In the genomic region with DNA sequence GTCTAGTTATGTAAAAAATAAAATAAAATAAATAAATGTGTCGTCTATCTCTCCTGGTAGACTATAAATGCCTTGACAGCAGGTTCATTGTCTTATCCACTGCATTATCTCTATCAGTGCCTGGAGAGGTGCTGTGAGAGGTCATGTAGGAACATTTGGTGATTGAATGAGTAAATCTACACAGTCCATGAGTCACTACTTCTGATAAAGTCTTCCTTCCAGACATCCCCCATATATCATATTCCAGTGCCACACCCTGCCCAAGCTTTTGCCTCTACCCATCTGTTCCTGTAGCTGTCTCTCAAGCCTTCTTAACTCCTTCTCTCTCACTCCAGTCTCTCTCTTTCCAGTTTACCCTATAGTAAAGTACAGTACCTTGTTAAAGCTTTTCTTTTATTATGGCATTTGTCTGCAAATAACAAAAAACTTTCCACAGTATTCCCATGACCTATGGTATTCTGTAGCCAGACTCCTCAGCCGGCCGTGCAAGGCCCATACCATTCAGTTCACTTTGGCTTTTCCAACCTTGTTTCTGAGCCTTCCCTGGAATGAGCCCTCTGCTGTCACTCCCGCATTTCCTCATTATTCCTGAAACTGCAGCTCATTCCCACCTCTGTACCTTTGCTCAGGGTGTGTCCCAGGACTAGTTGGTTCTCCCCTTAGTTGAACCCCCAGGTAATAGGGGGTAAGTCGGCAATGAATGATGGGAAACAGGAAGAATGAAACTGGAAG, we compare ENCODE assay signal across 12 cellular contexts. TPM values are rescaled to one million over a fixed set of nuclear protein-coding genes. Genes with fewer than 3 reads are reported as not detected.
DNase-seq lines count a peak whose midpoint lies in the region; ATAC-seq, FAIRE-seq and TF ChIP-seq lines count a peak whose summit lies in the region.
"Had no signal": no experiment of that assay in that cellular context is flagged by ENCODE, and none has a peak within 500 bp of the region (broad histone marks: within the 10 kb centered on the region; RNA-seq: fewer than 3 reads in every experiment).

No MANE protein-coding gene starts in this region.

- H3K27me3 Mint-ChIP-seq in memory B cell: no peaks in the 10 kb centered on the region
- H3K27me3 Mint-ChIP-seq in activated T-helper 2 cell treated with anti-CD3 and anti-CD28 coated beads, Interferon-gamma antibody, Interleukin-2, Interleukin-4, amounts not matched to agents 10 μg/mL and 5 μg/mL and 100 μg/mL, durations not matched to agents 14 hours and 24 hours and 36 hours (ENCODE audit: low read depth): no peaks in the 10 kb centered on the region
- H3K27me3 Mint-ChIP-seq in activated CD8-positive, alpha-beta T cell treated with anti-CD3 and anti-CD28 coated beads for 36 hours: no peaks in the 10 kb centered on the region

- peaks cover 1% of the 10 kb centered on the region for H3K9me3 Mint-ChIP-seq in memory B cell
- H3K9me3 Mint-ChIP-seq in activated T-helper 2 cell treated with anti-CD3 and anti-CD28 coated beads, Interferon-gamma antibody, Interleukin-2, Interleukin-4, amounts not matched to agents 10 μg/mL and 5 μg/mL and 100 μg/mL, durations not matched to agents 14 hours and 24 hours and 36 hours: peaks cover 9% of the 10 kb centered on the region
- H3K9me3 Mint-ChIP-seq in activated CD8-positive, alpha-beta T cell treated with anti-CD3 and anti-CD28 coated beads for 36 hours: peaks cover 6% of the 10 kb centered on the region

- H3K36me3 Mint-ChIP-seq in memory B cell: no peaks in the 10 kb centered on the region
- peaks cover 38% of the 10 kb centered on the region for H3K36me3 Mint-ChIP-seq in activated T-helper 2 cell treated with anti-CD3 and anti-CD28 coated beads, Interferon-gamma antibody, Interleukin-2, Interleukin-4, amounts not matched to agents 10 μg/mL and 5 μg/mL and 100 μg/mL, durations not matched to agents 14 hours and 24 hours and 36 hours (ENCODE audit: low read depth)
- peaks cover 2% of the 10 kb centered on the region for H3K36me3 Mint-ChIP-seq in activated CD8-positive, alpha-beta T cell treated with anti-CD3 and anti-CD28 coated beads for 36 hours (ENCODE audit: low read depth)

- H3K9me1 ChIP-seq in K562 (ENCODE audit: control insufficient read depth, insufficient read depth, low read length): no peaks in the 10 kb centered on the region

- H3K4me3 ChIP-seq in A549 (no peak overlapping the region), K562 (no peak overlapping the region)

- 5% methylated on average over 5 of the region's 5 CpGs for WGBS in A549 (ENCODE audit: missing lambda C conversion rate)
- WGBS in K562 (ENCODE audit: insufficient coverage, low coverage, missing lambda C conversion rate): 26% methylated on average over 5 of the region's 5 CpGs

- no peak for TF ChIP-seq POLR2A in A549 (IDR thresholded peaks at IDR 0.05; ENCODE audit: low read length)
- no peak for TF ChIP-seq POLR2A in K562 (conservative IDR thresholded peaks at IDR 0.05)

- no peak for TF ChIP-seq CTCF in A549 (IDR thresholded peaks at IDR 0.05)
- TF ChIP-seq CTCF in K562 (IDR thresholded peaks at IDR 0.05 in 2 of 3, conservative IDR thresholded peaks at IDR 0.05 in 1 of 3; ENCODE audit: insufficient read depth in 2 of 3, low read depth in 1 of 3, low read length in 3 of 3): no peak
- no peak for TF ChIP-seq CTCF in activated CD8-positive, alpha-beta T cell treated with anti-CD3 and anti-CD28 coated beads for 36 hours (IDR thresholded peaks at IDR 0.05)

- peak in 1 of 2 experiments; percentile 36; a peak in 2 of 5 replicates for TF ChIP-seq RAD21 in A549 (conservative IDR thresholded peaks at IDR 0.05 in 1 of 2, IDR thresholded peaks at IDR 0.05 in 1 of 2)
- TF ChIP-seq RAD21 in K562 (CRISPR knock-in tag; conservative IDR thresholded peaks at IDR 0.05 in 1 of 2, IDR thresholded peaks at IDR 0.05 in 1 of 2): no peak

- H3K4me3 Mint-ChIP-seq in memory B cell: no peak overlapping the region
- no peak overlapping the region for H3K4me3 Mint-ChIP-seq in activated T-helper 2 cell treated with anti-CD3 and anti-CD28 coated beads, Interferon-gamma antibody, Interleukin-2, Interleukin-4, amounts not matched to agents 10 μg/mL and 5 μg/mL and 100 μg/mL, durations not matched to agents 14 hours and 24 hours and 36 hours (ENCODE audit: low read depth)
- no peak overlapping the region for H3K4me3 Mint-ChIP-seq in activated CD8-positive, alpha-beta T cell treated with anti-CD3 and anti-CD28 coated beads for 36 hours

- intact Hi-C loops in K562 (cut with micrococcal nuclease): no loop called here
- intact Hi-C loops in activated T-helper 2 cell treated with anti-CD3 and anti-CD28 coated beads, Interferon-gamma antibody, Interleukin-2, Interleukin-4, amounts not matched to agents 10 μg/mL and 5 μg/mL and 100 μg/mL, durations not matched to agents 14 hours and 24 hours and 36 hours (cut with micrococcal nuclease): loop anchor here (10.0 kb wide), 2 partner anchors 355 to 725 kb away; no protein-coding TSS in a partner anchor
- intact Hi-C loops in activated CD8-positive, alpha-beta T cell treated with anti-CD3 and anti-CD28 coated beads for 36 hours (cut with micrococcal nuclease): no loop called here

- no peak overlapping the region for H3K9ac ChIP-seq in K562 (ENCODE audit: insufficient read depth in 1 of 2, low read depth in 2 of 2, low read length in 2 of 2)

- TF ChIP-seq EP300 in A549 (IDR thresholded peaks at IDR 0.05) (peak; percentile 75 to 90; a peak in 3 of 5 replicates), K562 (IDR thresholded peaks at IDR 0.05; ENCODE audit: low read length) (peak; percentile 17; the same call in 1 of the 2 replicates)

- in situ Hi-C loops in K562 (cut with MboI): no loop called here

- POLR2A ChIA-PET in A549 (lab: Yijun Ruan, JAX) (interaction anchor here (0.5 to 1.9 kb wide), 10 partner anchors 10 to 915 kb away, joined by 3 to 34 read pairs (median 4); a partner anchor contains a TSS), K562 (lab: Yijun Ruan, JAX) (interaction anchor here (0.5 to 2.6 kb wide), 5 partner anchors 11 to 66 kb away, joined by 3 to 11 read pairs (median 3); a partner anchor contains a TSS)
- POLR2A ChIA-PET in activated CD8-positive, alpha-beta T cell treated with anti-CD3 and anti-CD28 coated beads for 36 hours (lab: Charles Lee): no interaction called here

- ATAC-seq in A549 (peak; percentile 85 to 88), K562 (peak; percentile 76), memory B cell (ENCODE audit: low read depth) (no peak), GM18870 (IDR thresholded peaks at IDR 0.05; ENCODE audit: unreplicated experiment) (no peak)
- ATAC-seq in activated CD8-positive, alpha-beta T cell treated with anti-CD3 and anti-CD28 coated beads for 36 hours: no peak

- H3K4me1 ChIP-seq in A549: peaks cover 93% of the 10 kb centered on the region
- H3K4me1 ChIP-seq in K562 (replicated peaks in 1 of 2; ENCODE audit: control insufficient read depth in 2 of 2, insufficient read depth in 2 of 2, low read length in 2 of 2): peaks cover 0 to 16% of the 10 kb centered on the region in 2 experiments; a peak in 3 of 5 replicates

- H3K36me3 ChIP-seq in K562 (ENCODE audit: control insufficient read depth, insufficient read depth, low read length): no peaks in the 10 kb centered on the region

- H3K9me3 ChIP-seq in A549: no peaks in the 10 kb centered on the region
- H3K9me3 ChIP-seq in K562 (replicated peaks; ENCODE audit: control insufficient read depth, insufficient read depth, low read depth, low read length): no peaks in the 10 kb centered on the region

- DNase-seq in A549 (ENCODE audit: low read depth in 1 of 2, low spot score in 1 of 2): peak; percentile 95 to 97
- DNase-seq in LHCN-M2 (ENCODE audit: low read depth): peak; percentile 80
- DNase-seq in K562 (ENCODE audit: extremely low read depth in 1 of 4, low spot score in 3 of 4): peak in 3 of 4 experiments; percentile 27 to 58 (median 54)
- no peak for DNase-seq in memory B cell (ENCODE audit: low spot score in 2 of 2)
- no peak for DNase-seq in UCSD-AML1 (lab: John Stamatoyannopoulos, UW; ENCODE audit: unreplicated experiment)
- no peak for DNase-seq in activated T-helper 2 cell treated with anti-CD3 and anti-CD28 coated beads, Interferon-gamma antibody, Interleukin-2, Interleukin-4, amounts not matched to agents 10 μg/mL and 5 μg/mL and 100 μg/mL, durations not matched to agents 14 hours and 24 hours and 36 hours (ENCODE audit: low spot score)
- no peak for DNase-seq in activated CD8-positive, alpha-beta T cell treated with anti-CD3 and anti-CD28 coated beads for 36 hours
- DNase-seq: activated CD8-positive, alpha-beta memory T cell treated with anti-CD3 and anti-CD28 coated beads for 24 hours; aorta; NCI-H1436 treated with DMSO at 0.1 percent for 48 hours; SHP77 treated with DMSO at 0.1 percent for 48 hours had no signal

- H2AFZ ChIP-seq in K562 (ENCODE audit: low read depth, low read length): no peak overlapping the region

- H3K27me3 ChIP-seq in K562 (ENCODE audit: control insufficient read depth in 2 of 2, insufficient read depth in 2 of 2, low read length in 2 of 2): no peaks in the 10 kb centered on the region

- CTCF ChIA-PET in A549 (lab: Yijun Ruan, JAX): interaction anchor here (0.6 to 5.7 kb wide), 12 partner anchors 10 to 56 kb away, joined by 3 to 49 read pairs (median 4); no protein-coding TSS in a partner anchor
- CTCF ChIA-PET in K562 (lab: Yijun Ruan, JAX; ENCODE audit: low intra/inter-chr PET ratio): no interaction called here
- CTCF ChIA-PET in activated CD8-positive, alpha-beta T cell treated with anti-CD3 and anti-CD28 coated beads for 36 hours (lab: Charles Lee): interaction anchor here (1.2 to 1.4 kb wide), 2 partner anchors 37 to 55 kb away, joined by 4 to 6 read pairs; no protein-coding TSS in a partner anchor

- H3K79me2 ChIP-seq in K562 (ENCODE audit: control insufficient read depth, insufficient read depth, low read length): no peaks in the 10 kb centered on the region

- H4K20me1 ChIP-seq in K562 (replicated peaks; ENCODE audit: control insufficient read depth, insufficient read depth, low read length): no peaks in the 10 kb centered on the region

- H3K27ac Mint-ChIP-seq in memory B cell: peak overlapping the region; percentile 31
- H3K27ac Mint-ChIP-seq in activated T-helper 2 cell treated with anti-CD3 and anti-CD28 coated beads, Interferon-gamma antibody, Interleukin-2, Interleukin-4, amounts not matched to agents 10 μg/mL and 5 μg/mL and 100 μg/mL, durations not matched to agents 14 hours and 24 hours and 36 hours: no peak overlapping the region
- H3K27ac Mint-ChIP-seq in activated CD8-positive, alpha-beta T cell treated with anti-CD3 and anti-CD28 coated beads for 36 hours: no peak overlapping the region

- no TSS peak for BruUV-seq in K562 (replicated peaks; lab: Mats Ljungman, UMichigan)

- peak; percentile 49 for FAIRE-seq in A549 (lab: Jason Lieb, UNC)
- peak; percentile 23 for FAIRE-seq in K562 (lab: Jason Lieb, UNC)

- H3K4me2 ChIP-seq in A549: peak overlapping the region; percentile 75
- no peak overlapping the region for H3K4me2 ChIP-seq in K562 (ENCODE audit: insufficient read depth, low read length)

- peaks cover 35% of the 10 kb centered on the region for H3K4me1 Mint-ChIP-seq in memory B cell
- H3K4me1 Mint-ChIP-seq in activated T-helper 2 cell treated with anti-CD3 and anti-CD28 coated beads, Interferon-gamma antibody, Interleukin-2, Interleukin-4, amounts not matched to agents 10 μg/mL and 5 μg/mL and 100 μg/mL, durations not matched to agents 14 hours and 24 hours and 36 hours (ENCODE audit: low read depth): peaks cover 27% of the 10 kb centered on the region
- H3K4me1 Mint-ChIP-seq in activated CD8-positive, alpha-beta T cell treated with anti-CD3 and anti-CD28 coated beads for 36 hours (ENCODE audit: low read depth): peaks cover 20% of the 10 kb centered on the region

- peak overlapping the region; percentile 90 to 93 for H3K27ac ChIP-seq in A549
- H3K27ac ChIP-seq in K562 (ENCODE audit: extremely low read depth, low read depth, low read length): no peak overlapping the region

RNA-seq across cellular contexts. Expression of a gene that starts 37.5 kb away (rescaled TPM):
- polyA plus RNA-seq in A549 (2011; rRNA removed) (341 and 360 TPM in 2 replicates), A549 (2017; fragmentation: RNase III; extraction: RNeasy Plus Mini Kit Qiagen cat#74134 plus additional on column Dnase treatment) (514 to 554 TPM (median 521 TPM) in 3 replicates), K562 (2011; rRNA removed) (9.5 and 11.7 TPM in 2 replicates), K562 (2014; fragmentation: Illumina TruSeq; extraction: Trizol) (13.6 and 16.1 TPM in 2 replicates), K562 (2014; fragmentation: Nextera tagmentation; extraction: Ambion mirVana) (10 to 100 TPM; 11.6 to 13.2 TPM), K562 (2014; rRNA removed) (10.2 and 10.9 TPM in 2 replicates)
- 322 and 418 TPM in 2 replicates for polyA plus RNA-seq in A549 (2012; cell fraction: cytosol; rRNA removed)
- 154 and 191 TPM in 2 replicates for polyA plus RNA-seq in A549 (2012; cell fraction: nucleus; rRNA removed)
- polyA minus RNA-seq in A549 (2011; rRNA and poly(A)+ RNA removed): 342 and 464 TPM in 2 replicates
- total RNA-seq in LHCN-M2 (2014; rRNA removed) (29.0 and 33.6 TPM in 2 replicates), K562 (2014; rRNA removed) (7.5 and 10.9 TPM in 2 replicates), K562 (2014; rRNA removed; fragmentation: Illumina TruSeq; extraction: Trizol) (3.0 and 3.7 TPM in 2 replicates), K562 (2015; rRNA removed; fragmentation: Illumina TruSeq; extraction: Trizol) (2.9 and 3.4 TPM in 2 replicates), K562 (2021) (11.8 and 12.7 TPM in 2 replicates)
- polyA plus RNA-seq in LHCN-M2 (2012): 95.8 TPM
- 15.5 and 15.8 TPM in 2 replicates for total RNA-seq in K562 (2011; cell fraction: chromatin; rRNA removed; ENCODE audit: low replicate concordance)
- total RNA-seq in K562 (2011; cell fraction: nucleolus; rRNA removed): 8.4 and 9.0 TPM in 2 replicates
- total RNA-seq in K562 (2011; cell fraction: nucleoplasm; rRNA removed): 12.1 and 16.6 TPM in 2 replicates
- polyA plus RNA-seq in K562 (2011; cell fraction: cytosol; rRNA removed): 9.1 and 15.4 TPM in 2 replicates
- polyA plus RNA-seq in K562 (2011; cell fraction: nucleus; rRNA removed): 7.3 and 16.5 TPM in 2 replicates
- 16.0 and 34.4 TPM in 2 replicates for polyA plus RNA-seq in K562 (2012)
- 7.3 and 14.4 TPM in 2 replicates for polyA minus RNA-seq in K562 (2011; rRNA and poly(A)+ RNA removed)
- polyA minus RNA-seq in K562 (2011; cell fraction: cytosol; rRNA and poly(A)+ RNA removed): 5.4 and 8.7 TPM in 2 replicates
- polyA minus RNA-seq in K562 (2011; cell fraction: nucleus; rRNA and poly(A)+ RNA removed): 5.4 and 10.0 TPM in 2 replicates
- total RNA-seq in activated T-helper 2 cell treated with anti-CD3 and anti-CD28 coated beads, Interferon-gamma antibody, Interleukin-2, Interleukin-4, amounts not matched to agents 10 μg/mL and 5 μg/mL and 100 μg/mL, durations not matched to agents 14 hours and 24 hours and 36 hours: 45.6 and 52.9 TPM in 2 replicates
- 10 to 100 TPM; 14.6 to 17.5 TPM for total RNA-seq in activated CD8-positive, alpha-beta T cell treated with anti-CD3 and anti-CD28 coated beads for 36 hours

RNA-seq across cellular contexts. Expression of a gene that starts 50.0 kb away (rescaled TPM):
- 16.3 and 21.1 TPM in 2 replicates for polyA plus RNA-seq in A549 (2011; rRNA removed)
- 5.8 and 7.9 TPM in 2 replicates for polyA plus RNA-seq in A549 (2012; cell fraction: cytosol; rRNA removed)
- 4.7 and 5.6 TPM in 2 replicates for polyA plus RNA-seq in A549 (2012; cell fraction: nucleus; rRNA removed)
- 13.7 to 16.6 TPM (median 15.3 TPM) in 3 replicates for polyA plus RNA-seq in A549 (2017; fragmentation: RNase III; extraction: RNeasy Plus Mini Kit Qiagen cat#74134 plus additional on column Dnase treatment)
- 3.9 and 4.7 TPM in 2 replicates for polyA minus RNA-seq in A549 (2011; rRNA and poly(A)+ RNA removed)
- total RNA-seq in LHCN-M2 (2014; rRNA removed): 6.7 and 9.1 TPM in 2 replicates
- 3.7 TPM for polyA plus RNA-seq in LHCN-M2 (2012)
- 10.8 and 41.5 TPM in 2 replicates for total RNA-seq in K562 (2011; cell fraction: chromatin; rRNA removed; ENCODE audit: low replicate concordance)
- 5.8 and 8.2 TPM in 2 replicates for total RNA-seq in K562 (2011; cell fraction: nucleolus; rRNA removed)
- 15.5 and 33.4 TPM in 2 replicates for total RNA-seq in K562 (2011; cell fraction: nucleoplasm; rRNA removed)
- 15.2 and 20.9 TPM in 2 replicates for total RNA-seq in K562 (2014; rRNA removed)
- 20.0 and 21.8 TPM in 2 replicates for total RNA-seq in K562 (2014; rRNA removed; fragmentation: Illumina TruSeq; extraction: Trizol)
- total RNA-seq in K562 (2015; rRNA removed; fragmentation: Illumina TruSeq; extraction: Trizol): 13.4 and 15.0 TPM in 2 replicates
- total RNA-seq in K562 (2021): 18.6 and 18.7 TPM in 2 replicates
- 19.3 and 27.3 TPM in 2 replicates for polyA plus RNA-seq in K562 (2011; rRNA removed)
- polyA plus RNA-seq in K562 (2011; cell fraction: cytosol; rRNA removed): 6.4 and 14.0 TPM in 2 replicates
- 5.9 and 9.6 TPM in 2 replicates for polyA plus RNA-seq in K562 (2011; cell fraction: nucleus; rRNA removed)
- 14.6 and 16.4 TPM in 2 replicates for polyA plus RNA-seq in K562 (2012)
- polyA plus RNA-seq in K562 (2014; fragmentation: Illumina TruSeq; extraction: Trizol): 21.3 and 26.2 TPM in 2 replicates
- 1 to 10 TPM; 7.0 to 8.1 TPM for polyA plus RNA-seq in K562 (2014; fragmentation: Nextera tagmentation; extraction: Ambion mirVana)
- polyA plus RNA-seq in K562 (2014; rRNA removed): 15.4 and 18.1 TPM in 2 replicates
- polyA minus RNA-seq in K562 (2011; rRNA and poly(A)+ RNA removed): 20.2 and 29.6 TPM in 2 replicates
- 7.8 and 13.7 TPM in 2 replicates for polyA minus RNA-seq in K562 (2011; cell fraction: cytosol; rRNA and poly(A)+ RNA removed)
- 5.1 TPM in 2 replicates for polyA minus RNA-seq in K562 (2011; cell fraction: nucleus; rRNA and poly(A)+ RNA removed)
- 29.2 and 29.3 TPM in 2 replicates for total RNA-seq in activated T-helper 2 cell treated with anti-CD3 and anti-CD28 coated beads, Interferon-gamma antibody, Interleukin-2, Interleukin-4, amounts not matched to agents 10 μg/mL and 5 μg/mL and 100 μg/mL, durations not matched to agents 14 hours and 24 hours and 36 hours
- total RNA-seq in activated CD8-positive, alpha-beta T cell treated with anti-CD3 and anti-CD28 coated beads for 36 hours: 10 to 100 TPM; 18.1 to 20.4 TPM

Comparison
In these comparisons a context has a peak if more than half of its experiments do, and no peak if none do; other contexts are left out.
1. ATAC-seq: peak in A549 (2 of 2) and K562 (single experiment); none in memory B cell (single experiment), activated CD8-positive, alpha-beta T cell treated with anti-CD3 and anti-CD28 coated beads for 36 hours (single experiment) and GM18870 (single experiment).
2. DNase-seq: peak in A549 (2 of 2), LHCN-M2 (single experiment) and K562 (3 of 4); none in memory B cell (0 of 2), UCSD-AML1 (single experiment), activated T-helper 2 cell treated with anti-CD3 and anti-CD28 coated beads, Interferon-gamma antibody, Interleukin-2, Interleukin-4, amounts not matched to agents 10 μg/mL and 5 μg/mL and 100 μg/mL, durations not matched to agents 14 hours and 24 hours and 36 hours (single experiment) and activated CD8-positive, alpha-beta T cell treated with anti-CD3 and anti-CD28 coated beads for 36 hours (single experiment).